Comparison of ENCODE assay signal across 29 cellular contexts in genomic region chr1:178740924-178741323, GRCh38.
"Had no signal": no experiment of that assay in that cellular context is flagged by ENCODE, and none has a peak within 500 bp of the region (broad histone marks: within the 10 kb centered on the region; RNA-seq: fewer than 3 reads in every experiment).

No MANE protein-coding gene starts in this region.

- DNase-seq: natural killer cell; occipital lobe; ovary; posterior cingulate gyrus; psoas muscle; right cardiac atrium; right lobe of liver; sigmoid colon; small intestine; stimulated activated CD4-positive, alpha-beta T cell treated with anti-CD3 and anti-CD28 coated beads, Interleukin-15, amount 100 ng/mL, for 24 hours; stimulated activated CD4-positive, alpha-beta T cell treated with anti-CD3 and anti-CD28 coated beads, Interleukin-2, amount 100 ng/mL, for 24 hours; stimulated activated CD4-positive, alpha-beta T cell treated with anti-CD3 and anti-CD28 coated beads, Interleukin-2, amount 100 ng/mL, for 48 hours; stimulated activated CD4-positive, alpha-beta T cell treated with anti-CD3 and anti-CD28 coated beads, Interleukin-4, amount 100 ng/mL, for 24 hours; stimulated activated naive CD4-positive, alpha-beta T cell; stimulated activated naive CD8-positive, alpha-beta T cell treated with anti-CD3 and anti-CD28 coated beads, Interleukin-15, amount 100 ng/mL, for 72 hours; stimulated activated naive CD8-positive, alpha-beta T cell treated with anti-CD3 and anti-CD28 coated beads, Interleukin-15, Interleukin-2, amounts not matched to agents 100 U/mL and 50 U/mL, for 24 hours; substantia nigra; testis; tibial artery; transverse colon; upper lobe of right lung; uterus had no signal

- H3K4me2 ChIP-seq: neural progenitor cell had no signal

- H3K27me3 ChIP-seq: neural progenitor cell, ovary, right lobe of liver, sigmoid colon, suprapubic skin, testis, tibial artery, transverse colon, upper lobe of right lung, uterus had no signal

- H3K4me1 ChIP-seq: neural progenitor cell, parathyroid adenoma, psoas muscle, sigmoid colon, suprapubic skin, testis, tibial artery, transverse colon, upper lobe of right lung, uterus had no signal

- H3K4me3 ChIP-seq: neural progenitor cell, ovary, psoas muscle, right lobe of liver, sigmoid colon, suprapubic skin, testis, tibial artery, transverse colon, upper lobe of right lung, uterus had no signal

- H3K27ac Mint-ChIP-seq: natural killer cell; nephron; neural progenitor cell; progenitor cell of endocrine pancreas; stimulated activated effector memory CD8-positive, alpha-beta T cell treated with anti-CD3 and anti-CD28 coated beads, Interleukin-12 subunit alpha, Interleukin-12 subunit beta, amount 100 ng/mL, for 72 hours; stimulated activated naive CD8-positive, alpha-beta T cell treated with anti-CD3 and anti-CD28 coated beads, Interleukin-15, amount 100 ng/mL, for 72 hours; type B pancreatic cell had no signal

- H3K36me3 ChIP-seq: ovary, suprapubic skin, tibial artery, upper lobe of right lung, uterus had no signal

- H3K79me2 ChIP-seq: parathyroid adenoma had no signal

- ATAC-seq: natural killer cell; psoas muscle; right cardiac atrium; right lobe of liver; stimulated activated effector memory CD8-positive, alpha-beta T cell treated with anti-CD3 and anti-CD28 coated beads, Interleukin-12 subunit alpha, Interleukin-12 subunit beta, amount 100 ng/mL, for 72 hours; stimulated activated naive CD8-positive, alpha-beta T cell treated with anti-CD3 and anti-CD28 coated beads, Interleukin-15, amount 100 ng/mL, for 72 hours; stimulated activated naive CD8-positive, alpha-beta T cell treated with anti-CD3 and anti-CD28 coated beads, Interleukin-15, Interleukin-2, amounts not matched to agents 100 U/mL and 50 U/mL, for 24 hours; upper lobe of right lung had no signal

- H3K36me3 Mint-ChIP-seq: natural killer cell had no signal

- H3K9me3 Mint-ChIP-seq: natural killer cell; stimulated activated effector memory CD8-positive, alpha-beta T cell treated with anti-CD3 and anti-CD28 coated beads, Interleukin-12 subunit alpha, Interleukin-12 subunit beta, amount 100 ng/mL, for 72 hours; stimulated activated naive CD8-positive, alpha-beta T cell treated with anti-CD3 and anti-CD28 coated beads, Interleukin-15, amount 100 ng/mL, for 72 hours had no signal

- H3K4me1 Mint-ChIP-seq: natural killer cell; neural progenitor cell; stimulated activated effector memory CD8-positive, alpha-beta T cell treated with anti-CD3 and anti-CD28 coated beads, Interleukin-12 subunit alpha, Interleukin-12 subunit beta, amount 100 ng/mL, for 72 hours; stimulated activated naive CD8-positive, alpha-beta T cell treated with anti-CD3 and anti-CD28 coated beads, Interleukin-15, amount 100 ng/mL, for 72 hours had no signal

- H3K9ac ChIP-seq: neural progenitor cell, parathyroid adenoma had no signal

- FAIRE-seq: small intestine had no signal

- H3K4me3 Mint-ChIP-seq: natural killer cell; nephron; neural progenitor cell; stimulated activated effector memory CD8-positive, alpha-beta T cell treated with anti-CD3 and anti-CD28 coated beads, Interleukin-12 subunit alpha, Interleukin-12 subunit beta, amount 100 ng/mL, for 72 hours; stimulated activated naive CD8-positive, alpha-beta T cell treated with anti-CD3 and anti-CD28 coated beads, Interleukin-15, amount 100 ng/mL, for 72 hours; type B pancreatic cell had no signal

- H3K27ac ChIP-seq: neural progenitor cell, ovary, parathyroid adenoma, psoas muscle, right lobe of liver, sigmoid colon, suprapubic skin, testis, tibial artery, transverse colon, upper lobe of right lung, uterus had no signal

- H3K27me3 Mint-ChIP-seq: progenitor cell of endocrine pancreas; stimulated activated naive CD8-positive, alpha-beta T cell treated with anti-CD3 and anti-CD28 coated beads, Interleukin-15, amount 100 ng/mL, for 72 hours; type B pancreatic cell had no signal

- H3K9me3 ChIP-seq: ovary, psoas muscle, right lobe of liver, suprapubic skin, testis, tibial artery, transverse colon, upper lobe of right lung, uterus had no signal

- H2AFZ ChIP-seq: neural progenitor cell, parathyroid adenoma had no signal
